16 cellular contexts compared by ENCODE assay signal in genomic region chrX:129717902-129718301, GRCh38. TPM values are rescaled to one million over a fixed set of nuclear protein-coding genes. Genes with fewer than 3 reads are reported as not detected.
DNase-seq lines count a peak whose midpoint lies in the region; ATAC-seq and TF ChIP-seq lines count a peak whose summit lies in the region.
"Had no signal": no experiment of that assay in that cellular context is flagged by ENCODE, and none has a peak within 500 bp of the region (broad histone marks: within the 10 kb centered on the region; RNA-seq: fewer than 3 reads in every experiment).

No MANE protein-coding gene starts in this region.

- H3K4me2 ChIP-seq in H9 (ENCODE audit: insufficient read depth, insufficient read length, low read length) (no peak overlapping the region), smooth muscle cell (no peak overlapping the region)

- peak overlapping the region in 2 of 3 experiments; percentile 28 to 89; a peak in 5 of 7 replicates for H3K27ac Mint-ChIP-seq in H9
- H3K27ac Mint-ChIP-seq: activated T-helper 1 cell treated with anti-CD3 and anti-CD28 coated beads, Interleukin-12 subunit alpha, Interleukin-12 subunit beta, Interleukin-2, Interleukin-4 antibody, amounts not matched to agents 30 ng/mL and 10 ng/mL and 1 ng/mL, durations not matched to agents 14 hours and 24 hours and 36 hours had no signal

- H4K5ac ChIP-seq in H9 (ENCODE audit: insufficient read length, low read depth, low read length), result no peak overlapping the region

- H3K36me3 Mint-ChIP-seq in H9 (ENCODE audit: insufficient read depth in 1 of 3, low read depth in 3 of 3), result peaks cover 0 to 6% (median 0%) of the 10 kb centered on the region in 3 experiments; a peak in 1 of 7 replicates

- ATAC-seq in HG03196 (IDR thresholded peaks at IDR 0.05; ENCODE audit: unreplicated experiment) (no peak), HG03432 (IDR thresholded peaks at IDR 0.05; ENCODE audit: unreplicated experiment) (no peak), upper lobe of right lung (no peak)

- no peak overlapping the region for H3K14ac ChIP-seq in H9 (ENCODE audit: insufficient read depth, low read length)

- no peak overlapping the region for H2BK5ac ChIP-seq in H9 (ENCODE audit: insufficient read length, low read length)

- H3K56ac ChIP-seq in H9 (ENCODE audit: insufficient read length, low read depth, low read length), result no peak overlapping the region

- H3K4me1 ChIP-seq in H9 (ENCODE audit: insufficient read depth, low read length) (peaks cover 1% of the 10 kb centered on the region; the same call in 1 of the 2 replicates), adrenal gland (replicated peaks in 1 of 2) (no peaks in the 10 kb centered on the region), smooth muscle cell (ENCODE audit: low read depth) (no peaks in the 10 kb centered on the region), upper lobe of right lung (no peaks in the 10 kb centered on the region)
- H3K4me1 ChIP-seq: SJSA1 had no signal

- H2BK12ac ChIP-seq in H9 (ENCODE audit: insufficient read length, low read depth, low read length), result no peak overlapping the region

- H3K18ac ChIP-seq in H9 (ENCODE audit: insufficient read length, low read depth, low read length), result no peak overlapping the region

- no peak overlapping the region for H3K4ac ChIP-seq in H9 (ENCODE audit: low read depth, low read length)

- H4K20me1 ChIP-seq in H9 (ENCODE audit: control insufficient read depth, insufficient read depth, insufficient read length) (no peaks in the 10 kb centered on the region), smooth muscle cell (ENCODE audit: low read depth) (no peaks in the 10 kb centered on the region)

- H3K9me3 ChIP-seq in H9 (ENCODE audit: control insufficient read depth, low read depth, low read length) (no peaks in the 10 kb centered on the region), adrenal gland (replicated peaks in 1 of 3) (no peaks in the 10 kb centered on the region), smooth muscle cell (replicated peaks; ENCODE audit: low read depth) (no peaks in the 10 kb centered on the region), upper lobe of right lung (no peaks in the 10 kb centered on the region)
- H3K9me3 ChIP-seq: ovary, SJSA1 had no signal

- H3K23me2 ChIP-seq in H9 (ENCODE audit: insufficient read length, low read depth, low read length, poor library complexity, severe bottlenecking), result no peaks in the 10 kb centered on the region

- no peaks in the 10 kb centered on the region for H3K79me1 ChIP-seq in H9 (ENCODE audit: insufficient read depth, low read depth, low read length, poor library complexity, severe bottlenecking)

- no peak overlapping the region for H2BK20ac ChIP-seq in H9 (ENCODE audit: low read depth, low read length, poor library complexity, severe bottlenecking)

- no peak overlapping the region for H2BK120ac ChIP-seq in H9 (ENCODE audit: low read depth, low read length, poor library complexity, severe bottlenecking)

- WGBS in H9 (ENCODE audit: extremely low coverage, insufficient read length, low lambda C conversion rate), result no CpG with 5 or more reads among the region's 5 CpGs
- WGBS in adrenal gland, 4 donors, result 23 to 52% (median 42%) methylated on average over 3 to 5 of the region's 5 CpGs
- WGBS in smooth muscle cell (ENCODE audit: low lambda C conversion rate), result 41% methylated on average over 5 of the region's 5 CpGs

- TF ChIP-seq CTCF in H9 (conservative IDR thresholded peaks at IDR 0.05) (no peak), adrenal gland (IDR thresholded peaks at IDR 0.05) (no peak), smooth muscle cell (IDR thresholded peaks at IDR 0.05; ENCODE audit: borderline replicate concordance, insufficient read depth, poor library complexity, severe bottlenecking) (no peak), upper lobe of right lung (IDR thresholded peaks at IDR 0.05) (no peak)

- H3K9ac ChIP-seq in H9 (ENCODE audit: extremely low read depth, insufficient read length, low read length) (no peak overlapping the region), smooth muscle cell (ENCODE audit: low read depth) (no peak overlapping the region)

- no peak overlapping the region for H4K91ac ChIP-seq in H9 (ENCODE audit: insufficient read length, low read depth, low read length)

- H3K27ac ChIP-seq in H9 (ENCODE audit: insufficient read length, low read depth, low read length), result no peak overlapping the region
- no peak overlapping the region for H3K27ac ChIP-seq in adrenal gland
- no peak overlapping the region for H3K27ac ChIP-seq in smooth muscle cell (ENCODE audit: low read depth)
- no peak overlapping the region for H3K27ac ChIP-seq in upper lobe of right lung
- H3K27ac ChIP-seq: cardiac muscle cell, ovary, SJSA1 had no signal

- peak overlapping the region in 1 of 2 experiments; percentile 40; a peak in 1 of 5 replicates for H3K4me3 Mint-ChIP-seq in H9
- H3K4me3 Mint-ChIP-seq: activated T-helper 1 cell treated with anti-CD3 and anti-CD28 coated beads, Interleukin-12 subunit alpha, Interleukin-12 subunit beta, Interleukin-2, Interleukin-4 antibody, amounts not matched to agents 30 ng/mL and 10 ng/mL and 1 ng/mL, durations not matched to agents 14 hours and 24 hours and 36 hours had no signal

- H3K4me3 ChIP-seq in adrenal gland, result no peak overlapping the region
- H3K4me3 ChIP-seq in skeletal muscle cell (ENCODE audit: low read depth, low read length), result no peak overlapping the region
- H3K4me3 ChIP-seq in smooth muscle cell, result no peak overlapping the region
- no peak overlapping the region for H3K4me3 ChIP-seq in upper lobe of right lung
- H3K4me3 ChIP-seq: cardiac muscle cell, lung, ovary, SJSA1 had no signal

- H2AFZ ChIP-seq in H9 (ENCODE audit: low read length) (no peak overlapping the region), smooth muscle cell (ENCODE audit: low read depth) (no peak overlapping the region)

- no peak overlapping the region for H3K23ac ChIP-seq in H9 (ENCODE audit: insufficient read length, low read depth, low read length)

- no peak overlapping the region for H2BK15ac ChIP-seq in H9 (ENCODE audit: low read depth, low read length)

- H3K27me3 Mint-ChIP-seq in H9 (ENCODE audit: low read depth), result peaks cover 2% of the 10 kb centered on the region; the same call in 1 of the 2 replicates

- TF ChIP-seq POLR2A in adrenal gland (IDR thresholded peaks at IDR 0.05), result peak in 1 of 2 donors; percentile 28

- H3K27me3 ChIP-seq in H9 (ENCODE audit: insufficient read depth, low read length) (no peaks in the 10 kb centered on the region), adrenal gland (no peaks in the 10 kb centered on the region), smooth muscle cell (ENCODE audit: low read depth) (no peaks in the 10 kb centered on the region), upper lobe of right lung (no peaks in the 10 kb centered on the region)
- H3K27me3 ChIP-seq: cardiac muscle cell, ovary, SJSA1 had no signal

- H4K8ac ChIP-seq in H9 (replicated peaks; ENCODE audit: insufficient read length, low read depth, low read length), result no peak overlapping the region

- H3K36me3 ChIP-seq in adrenal gland (replicated peaks in 1 of 2), result no peaks in the 10 kb centered on the region
- H3K36me3 ChIP-seq in smooth muscle cell (ENCODE audit: low read depth), result no peaks in the 10 kb centered on the region
- no peaks in the 10 kb centered on the region for H3K36me3 ChIP-seq in upper lobe of right lung
- H3K36me3 ChIP-seq: cardiac muscle cell, ovary, SJSA1 had no signal

- H2AK5ac ChIP-seq in H9 (ENCODE audit: insufficient read length, low read length), result no peak overlapping the region

- peaks cover 0 to 54% of the 10 kb centered on the region in 2 experiments; a peak in 2 of 5 replicates for H3K9me3 Mint-ChIP-seq in H9
- H3K9me3 Mint-ChIP-seq: activated T-helper 1 cell treated with anti-CD3 and anti-CD28 coated beads, Interleukin-12 subunit alpha, Interleukin-12 subunit beta, Interleukin-2, Interleukin-4 antibody, amounts not matched to agents 30 ng/mL and 10 ng/mL and 1 ng/mL, durations not matched to agents 14 hours and 24 hours and 36 hours had no signal

- no peaks in the 10 kb centered on the region for H3K79me2 ChIP-seq in H9 (ENCODE audit: insufficient read depth, low read length)
- no peaks in the 10 kb centered on the region for H3K79me2 ChIP-seq in smooth muscle cell (ENCODE audit: low read depth)

- no peak overlapping the region for H3T11ph ChIP-seq in H9 (ENCODE audit: low read length)

- DNase-seq in H9 (no peak), adrenal gland (peak; percentile 73 to 89 (median 81)), fibroblast of the conjunctiva (ENCODE audit: low read depth) (peak; percentile 57), skeletal muscle cell (ENCODE audit: low read depth) (peak; percentile 74), smooth muscle cell (lab: John Stamatoyannopoulos, UW; ENCODE audit: unreplicated experiment) (no peak), upper lobe of right lung (no peak)
- DNase-seq: activated CD4-positive, alpha-beta T cell treated with anti-CD3 and anti-CD28 coated beads for 1 hour; foreskin melanocyte; NCI-H524 treated with DMSO at 0.1 percent for 48 hours had no signal

- no peaks in the 10 kb centered on the region for H3F3A ChIP-seq in smooth muscle cell (ENCODE audit: low read depth)

- intact Hi-C loops in adrenal gland (cut with DNase I), result no loop called here
- intact Hi-C loops in upper lobe of right lung (cut with DNase I), result no loop called here

- H3K4me1 Mint-ChIP-seq in H9, result peaks cover 31 to 51% of the 10 kb centered on the region in 2 experiments

RNA-seq across cellular contexts. Expression of gene XPNPEP2, which starts 20.9 kb away (rescaled TPM):
- 0.11 TPM in 1 of 2 replicates, not detected in the other for total RNA-seq in H9 (2021)
- total RNA-seq in adrenal gland, result 1 to 10 TPM in 5 of 8 donors, under 1 TPM in 3; 0.18 to 5.4 (median 1.5) TPM
- polyA plus RNA-seq in adrenal gland, result 1 to 10 TPM in 1 of 3 donors, under 1 TPM in 2; 0.56 to 2.4 (median 0.73) TPM
- 0.09 TPM in 1 of 2 replicates, not detected in the other for total RNA-seq in smooth muscle cell
- 0.13 and 0.46 TPM in 2 replicates for polyA plus RNA-seq in smooth muscle cell
- total RNA-seq in upper lobe of right lung, result 0.93 TPM
- total RNA-seq: cardiac muscle cell had no signal
- polyA plus RNA-seq: cardiac muscle cell had no signal

Comparison
In these comparisons a context has a peak if more than half of its experiments do, and no peak if none do; other contexts are left out.
1. DNase-seq: peak in adrenal gland (7 of 7), fibroblast of the conjunctiva (single experiment) and skeletal muscle cell (single experiment); none in H9 (single experiment), smooth muscle cell (single experiment) and upper lobe of right lung (single experiment).